Comparison of ENCODE assay signal across 2 cellular contexts in the genomic region with DNA sequence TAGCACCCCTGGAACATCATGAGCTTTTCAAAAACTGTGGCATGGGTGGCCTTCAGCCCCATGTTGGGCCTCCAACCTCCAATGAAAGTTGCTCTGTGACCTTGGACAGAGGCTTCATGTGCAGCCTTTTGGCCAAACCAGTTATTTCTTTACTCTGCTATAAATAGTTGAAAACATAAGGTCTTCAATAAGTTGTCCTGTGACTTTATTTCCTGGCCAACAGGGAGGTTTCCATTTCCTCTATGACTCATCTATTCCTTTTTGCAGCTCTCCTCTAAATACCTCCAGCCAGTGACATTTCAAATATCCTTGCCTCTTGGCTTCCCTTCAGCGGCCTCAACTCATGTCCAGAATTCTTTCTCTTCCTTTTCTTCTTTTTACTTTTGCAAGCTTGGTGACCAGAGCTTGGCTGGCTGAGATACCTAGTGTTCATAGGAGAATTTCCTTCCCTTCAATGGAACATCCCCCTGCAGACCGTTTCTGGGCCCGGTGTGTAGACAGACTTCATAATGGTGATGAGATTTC.
TF ChIP-seq lines count a peak whose summit lies in the region.

No MANE protein-coding gene starts in this region.

TF ChIP-seq in IMR-90, 13 proteins besides CTCF, POLR2A, EP300 and RAD21:
- no peak for TF ChIP-seq RCOR1 (IDR thresholded peaks at IDR 0.05; ENCODE audit: insufficient replicate concordance, low read length)
- TF ChIP-seq, protein P1, sequence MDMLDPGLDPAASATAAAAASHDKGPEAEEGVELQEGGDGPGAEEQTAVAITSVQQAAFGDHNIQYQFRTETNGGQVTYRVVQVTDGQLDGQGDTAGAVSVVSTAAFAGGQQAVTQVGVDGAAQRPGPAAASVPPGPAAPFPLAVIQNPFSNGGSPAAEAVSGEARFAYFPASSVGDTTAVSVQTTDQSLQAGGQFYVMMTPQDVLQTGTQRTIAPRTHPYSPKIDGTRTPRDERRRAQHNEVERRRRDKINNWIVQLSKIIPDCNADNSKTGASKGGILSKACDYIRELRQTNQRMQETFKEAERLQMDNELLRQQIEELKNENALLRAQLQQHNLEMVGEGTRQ (IDR thresholded peaks at IDR 0.05; ENCODE audit: low read depth, low read length) = no peak
- TF ChIP-seq MAFK (IDR thresholded peaks at IDR 0.05; ENCODE audit: low read depth, low read length) = no peak
- TF ChIP-seq RFX5 (IDR thresholded peaks at IDR 0.05; ENCODE audit: low read depth, low read length) = no peak
- TF ChIP-seq FOS (IDR thresholded peaks at IDR 0.05; ENCODE audit: low read depth, low read length) = no peak
- no peak for TF ChIP-seq MXI1 (IDR thresholded peaks at IDR 0.05; ENCODE audit: borderline replicate concordance, low read depth, low read length)
- TF ChIP-seq NFE2L2 (IDR thresholded peaks at IDR 0.05; ENCODE audit: low read depth, low read length) = no peak
- no peak for TF ChIP-seq BHLHE40 (IDR thresholded peaks at IDR 0.05; ENCODE audit: low read depth, low read length)
- no peak for TF ChIP-seq CEBPB (IDR thresholded peaks at IDR 0.05; ENCODE audit: low read depth, low read length)
- TF ChIP-seq MAZ (IDR thresholded peaks at IDR 0.05; ENCODE audit: borderline replicate concordance, low read depth, low read length) = no peak
- TF ChIP-seq CHD1 (IDR thresholded peaks at IDR 0.05; ENCODE audit: low read depth, low read length) = no peak
- TF ChIP-seq, protein P2, sequence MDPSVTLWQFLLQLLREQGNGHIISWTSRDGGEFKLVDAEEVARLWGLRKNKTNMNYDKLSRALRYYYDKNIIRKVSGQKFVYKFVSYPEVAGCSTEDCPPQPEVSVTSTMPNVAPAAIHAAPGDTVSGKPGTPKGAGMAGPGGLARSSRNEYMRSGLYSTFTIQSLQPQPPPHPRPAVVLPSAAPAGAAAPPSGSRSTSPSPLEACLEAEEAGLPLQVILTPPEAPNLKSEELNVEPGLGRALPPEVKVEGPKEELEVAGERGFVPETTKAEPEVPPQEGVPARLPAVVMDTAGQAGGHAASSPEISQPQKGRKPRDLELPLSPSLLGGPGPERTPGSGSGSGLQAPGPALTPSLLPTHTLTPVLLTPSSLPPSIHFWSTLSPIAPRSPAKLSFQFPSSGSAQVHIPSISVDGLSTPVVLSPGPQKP (IDR thresholded peaks at IDR 0.05; ENCODE audit: borderline replicate concordance, low read depth, low read length) = no peak
- no peak for TF ChIP-seq SMC3 (IDR thresholded peaks at IDR 0.05; ENCODE audit: low read depth, low read length)

TF ChIP-seq in K562, 482 proteins besides CTCF, POLR2A, EP300 and RAD21 (continues in another document):
- peak; percentile 63 for TF ChIP-seq GABPA (tag; conservative IDR thresholded peaks at IDR 0.05; ENCODE audit: low read depth)
- TF ChIP-seq, protein P3, sequence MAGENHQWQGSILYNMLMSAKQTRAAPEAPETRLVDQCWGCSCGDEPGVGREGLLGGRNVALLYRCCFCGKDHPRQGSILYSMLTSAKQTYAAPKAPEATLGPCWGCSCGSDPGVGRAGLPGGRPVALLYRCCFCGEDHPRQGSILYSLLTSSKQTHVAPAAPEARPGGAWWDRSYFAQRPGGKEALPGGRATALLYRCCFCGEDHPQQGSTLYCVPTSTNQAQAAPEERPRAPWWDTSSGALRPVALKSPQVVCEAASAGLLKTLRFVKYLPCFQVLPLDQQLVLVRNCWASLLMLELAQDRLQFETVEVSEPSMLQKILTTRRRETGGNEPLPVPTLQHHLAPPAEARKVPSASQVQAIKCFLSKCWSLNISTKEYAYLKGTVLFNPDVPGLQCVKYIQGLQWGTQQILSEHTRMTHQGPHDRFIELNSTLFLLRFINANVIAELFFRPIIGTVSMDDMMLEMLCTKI (IDR thresholded peaks at IDR 0.05; ENCODE audit: partially characterized antibody) = no peak
- TF ChIP-seq ZNF134 (CRISPR knock-in tag; conservative IDR thresholded peaks at IDR 0.05) = peak; percentile 53; the same call in 1 of the 2 replicates
- no peak for TF ChIP-seq LEF1 (IDR thresholded peaks at IDR 0.05)
- no peak for TF ChIP-seq HNRNPL (IDR thresholded peaks at IDR 0.05; ENCODE audit: low read depth, low read length)
- TF ChIP-seq, protein P4, sequence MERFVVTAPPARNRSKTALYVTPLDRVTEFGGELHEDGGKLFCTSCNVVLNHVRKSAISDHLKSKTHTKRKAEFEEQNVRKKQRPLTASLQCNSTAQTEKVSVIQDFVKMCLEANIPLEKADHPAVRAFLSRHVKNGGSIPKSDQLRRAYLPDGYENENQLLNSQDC (CRISPR knock-in tag; IDR thresholded peaks at IDR 0.05) = no peak
- peak; percentile 61; the same call in 1 of the 2 replicates for TF ChIP-seq JUN (IDR thresholded peaks at IDR 0.05; ENCODE audit: borderline replicate concordance, low read depth, low read length)
- no peak for TF ChIP-seq JUN (CRISPR knock-in tag; IDR thresholded peaks at IDR 0.05; ENCODE audit: borderline replicate concordance)
- TF ChIP-seq, protein P5, sequence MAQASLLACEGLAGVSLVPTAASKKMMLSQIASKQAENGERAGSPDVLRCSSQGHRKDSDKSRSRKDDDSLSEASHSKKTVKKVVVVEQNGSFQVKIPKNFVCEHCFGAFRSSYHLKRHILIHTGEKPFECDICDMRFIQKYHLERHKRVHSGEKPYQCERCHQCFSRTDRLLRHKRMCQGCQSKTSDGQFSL (CRISPR knock-in tag; IDR thresholded peaks at IDR 0.05) = no peak
- TF ChIP-seq, protein P5 (tag; IDR thresholded peaks at IDR 0.05) = no peak
- TF ChIP-seq JUND (IDR thresholded peaks at IDR 0.05; ENCODE audit: borderline replicate concordance, low read depth, low read length) = peak; percentile 88
- TF ChIP-seq JUND (tag; IDR thresholded peaks at IDR 0.05; ENCODE audit: borderline replicate concordance, low read depth, low read length) = peak; percentile 71; the same call in 1 of the 3 replicates
- TF ChIP-seq PHTF2 (CRISPR knock-in tag; IDR thresholded peaks at IDR 0.05) = no peak
- TF ChIP-seq MEF2D (tag; conservative IDR thresholded peaks at IDR 0.05; ENCODE audit: low read depth) = peak; percentile 67; the same call in 1 of the 2 replicates
- TF ChIP-seq PRPF4 (IDR thresholded peaks at IDR 0.05; ENCODE audit: insufficient read depth, low read depth, low read length, poor library complexity, severe bottlenecking) = no peak
- TF ChIP-seq ZNF239 (CRISPR knock-in tag; IDR thresholded peaks at IDR 0.05) = no peak
- TF ChIP-seq BHLHE40 (IDR thresholded peaks at IDR 0.05; ENCODE audit: low read length) = no peak
- TF ChIP-seq, protein P6, sequence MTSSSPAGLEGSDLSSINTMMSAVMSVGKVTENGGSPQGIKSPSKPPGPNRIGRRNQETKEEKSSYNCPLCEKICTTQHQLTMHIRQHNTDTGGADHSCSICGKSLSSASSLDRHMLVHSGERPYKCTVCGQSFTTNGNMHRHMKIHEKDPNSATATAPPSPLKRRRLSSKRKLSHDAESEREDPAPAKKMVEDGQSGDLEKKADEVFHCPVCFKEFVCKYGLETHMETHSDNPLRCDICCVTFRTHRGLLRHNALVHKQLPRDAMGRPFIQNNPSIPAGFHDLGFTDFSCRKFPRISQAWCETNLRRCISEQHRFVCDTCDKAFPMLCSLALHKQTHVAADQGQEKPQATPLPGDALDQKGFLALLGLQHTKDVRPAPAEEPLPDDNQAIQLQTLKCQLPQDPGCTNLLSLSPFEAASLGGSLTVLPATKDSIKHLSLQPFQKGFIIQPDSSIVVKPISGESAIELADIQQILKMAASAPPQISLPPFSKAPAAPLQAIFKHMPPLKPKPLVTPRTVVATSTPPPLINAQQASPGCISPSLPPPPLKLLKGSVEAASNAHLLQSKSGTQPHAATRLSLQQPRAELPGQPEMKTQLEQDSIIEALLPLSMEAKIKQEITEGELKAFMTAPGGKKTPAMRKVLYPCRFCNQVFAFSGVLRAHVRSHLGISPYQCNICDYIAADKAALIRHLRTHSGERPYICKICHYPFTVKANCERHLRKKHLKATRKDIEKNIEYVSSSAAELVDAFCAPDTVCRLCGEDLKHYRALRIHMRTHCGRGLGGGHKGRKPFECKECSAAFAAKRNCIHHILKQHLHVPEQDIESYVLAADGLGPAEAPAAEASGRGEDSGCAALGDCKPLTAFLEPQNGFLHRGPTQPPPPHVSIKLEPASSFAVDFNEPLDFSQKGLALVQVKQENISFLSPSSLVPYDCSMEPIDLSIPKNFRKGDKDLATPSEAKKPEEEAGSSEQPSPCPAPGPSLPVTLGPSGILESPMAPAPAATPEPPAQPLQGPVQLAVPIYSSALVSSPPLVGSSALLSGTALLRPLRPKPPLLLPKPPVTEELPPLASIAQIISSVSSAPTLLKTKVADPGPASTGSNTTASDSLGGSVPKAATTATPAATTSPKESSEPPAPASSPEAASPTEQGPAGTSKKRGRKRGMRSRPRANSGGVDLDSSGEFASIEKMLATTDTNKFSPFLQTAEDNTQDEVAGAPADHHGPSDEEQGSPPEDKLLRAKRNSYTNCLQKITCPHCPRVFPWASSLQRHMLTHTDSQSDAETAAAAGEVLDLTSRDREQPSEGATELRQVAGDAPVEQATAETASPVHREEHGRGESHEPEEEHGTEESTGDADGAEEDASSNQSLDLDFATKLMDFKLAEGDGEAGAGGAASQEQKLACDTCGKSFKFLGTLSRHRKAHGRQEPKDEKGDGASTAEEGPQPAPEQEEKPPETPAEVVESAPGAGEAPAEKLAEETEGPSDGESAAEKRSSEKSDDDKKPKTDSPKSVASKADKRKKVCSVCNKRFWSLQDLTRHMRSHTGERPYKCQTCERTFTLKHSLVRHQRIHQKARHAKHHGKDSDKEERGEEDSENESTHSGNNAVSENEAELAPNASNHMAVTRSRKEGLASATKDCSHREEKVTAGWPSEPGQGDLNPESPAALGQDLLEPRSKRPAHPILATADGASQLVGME (CRISPR knock-in tag; IDR thresholded peaks at IDR 0.05) = 0 out of 2 replicates have a peak, but pooled peaks have one; percentile 43
- 0 out of 2 replicates have a peak, but pooled peaks have one; percentile 4 for TF ChIP-seq ZNF174 (CRISPR knock-in tag; IDR thresholded peaks at IDR 0.05)
- TF ChIP-seq CREBBP (IDR thresholded peaks at IDR 0.05; ENCODE audit: low read depth, low read length) = no peak
- TF ChIP-seq, protein P7, sequence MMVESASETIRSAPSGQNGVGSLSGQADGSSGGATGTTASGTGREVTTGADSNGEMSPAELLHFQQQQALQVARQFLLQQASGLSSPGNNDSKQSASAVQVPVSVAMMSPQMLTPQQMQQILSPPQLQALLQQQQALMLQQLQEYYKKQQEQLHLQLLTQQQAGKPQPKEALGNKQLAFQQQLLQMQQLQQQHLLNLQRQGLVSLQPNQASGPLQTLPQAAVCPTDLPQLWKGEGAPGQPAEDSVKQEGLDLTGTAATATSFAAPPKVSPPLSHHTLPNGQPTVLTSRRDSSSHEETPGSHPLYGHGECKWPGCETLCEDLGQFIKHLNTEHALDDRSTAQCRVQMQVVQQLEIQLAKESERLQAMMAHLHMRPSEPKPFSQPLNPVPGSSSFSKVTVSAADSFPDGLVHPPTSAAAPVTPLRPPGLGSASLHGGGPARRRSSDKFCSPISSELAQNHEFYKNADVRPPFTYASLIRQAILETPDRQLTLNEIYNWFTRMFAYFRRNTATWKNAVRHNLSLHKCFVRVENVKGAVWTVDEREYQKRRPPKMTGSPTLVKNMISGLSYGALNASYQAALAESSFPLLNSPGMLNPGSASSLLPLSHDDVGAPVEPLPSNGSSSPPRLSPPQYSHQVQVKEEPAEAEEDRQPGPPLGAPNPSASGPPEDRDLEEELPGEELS (CRISPR knock-in tag; IDR thresholded peaks at IDR 0.05; ENCODE audit: borderline replicate concordance) = no peak
- TF ChIP-seq ZNF79 (CRISPR knock-in tag; IDR thresholded peaks at IDR 0.05; ENCODE audit: low read depth) = no peak
- no peak for TF ChIP-seq MXI1 (IDR thresholded peaks at IDR 0.05; ENCODE audit: low read depth, low read length)
- no peak for TF ChIP-seq HDAC3 (IDR thresholded peaks at IDR 0.05; ENCODE audit: borderline replicate concordance, partially characterized antibody)
- TF ChIP-seq ZNF41 (CRISPR knock-in tag; conservative IDR thresholded peaks at IDR 0.05) = 0 out of 2 replicates have a peak, but pooled peaks have one; percentile 27
- TF ChIP-seq ZNF165 (CRISPR knock-in tag; IDR thresholded peaks at IDR 0.05; ENCODE audit: borderline replicate concordance) = no peak
- no peak for TF ChIP-seq TCF3 (CRISPR knock-in tag; IDR thresholded peaks at IDR 0.05)
- TF ChIP-seq POLR2B (IDR thresholded peaks at IDR 0.05; ENCODE audit: low read depth, partially characterized antibody) = no peak
- no peak for TF ChIP-seq PHF20 (IDR thresholded peaks at IDR 0.05; ENCODE audit: partially characterized antibody)
- TF ChIP-seq TCF7L2 (IDR thresholded peaks at IDR 0.05; ENCODE audit: low read depth, low read length) = no peak
- peak; percentile 28; the same call in 1 of the 2 replicates for TF ChIP-seq ARID1B (IDR thresholded peaks at IDR 0.05)
- TF ChIP-seq DMBX1 (CRISPR knock-in tag; IDR thresholded peaks at IDR 0.05; ENCODE audit: borderline replicate concordance) = peak; percentile 65; the same call in 1 of the 2 replicates
- TF ChIP-seq, protein P8, sequence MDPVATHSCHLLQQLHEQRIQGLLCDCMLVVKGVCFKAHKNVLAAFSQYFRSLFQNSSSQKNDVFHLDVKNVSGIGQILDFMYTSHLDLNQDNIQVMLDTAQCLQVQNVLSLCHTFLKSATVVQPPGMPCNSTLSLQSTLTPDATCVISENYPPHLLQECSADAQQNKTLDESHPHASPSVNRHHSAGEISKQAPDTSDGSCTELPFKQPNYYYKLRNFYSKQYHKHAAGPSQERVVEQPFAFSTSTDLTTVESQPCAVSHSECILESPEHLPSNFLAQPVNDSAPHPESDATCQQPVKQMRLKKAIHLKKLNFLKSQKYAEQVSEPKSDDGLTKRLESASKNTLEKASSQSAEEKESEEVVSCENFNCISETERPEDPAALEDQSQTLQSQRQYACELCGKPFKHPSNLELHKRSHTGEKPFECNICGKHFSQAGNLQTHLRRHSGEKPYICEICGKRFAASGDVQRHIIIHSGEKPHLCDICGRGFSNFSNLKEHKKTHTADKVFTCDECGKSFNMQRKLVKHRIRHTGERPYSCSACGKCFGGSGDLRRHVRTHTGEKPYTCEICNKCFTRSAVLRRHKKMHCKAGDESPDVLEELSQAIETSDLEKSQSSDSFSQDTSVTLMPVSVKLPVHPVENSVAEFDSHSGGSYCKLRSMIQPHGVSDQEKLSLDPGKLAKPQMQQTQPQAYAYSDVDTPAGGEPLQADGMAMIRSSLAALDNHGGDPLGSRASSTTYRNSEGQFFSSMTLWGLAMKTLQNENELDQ (CRISPR knock-in tag; IDR thresholded peaks at IDR 0.05; ENCODE audit: borderline replicate concordance) = no peak
